ENCODE assay signal across 17 cellular contexts in genomic region chr1:59156031-59156430, GRCh38.
DNase-seq lines count a peak whose midpoint lies in the region; ATAC-seq, FAIRE-seq and TF ChIP-seq lines count a peak whose summit lies in the region.
"Had no signal": no experiment of that assay in that cellular context is flagged by ENCODE, and none has a peak within 500 bp of the region (broad histone marks: within the 10 kb centered on the region; RNA-seq: fewer than 3 reads in every experiment).

No MANE protein-coding gene starts in this region.

- H2BK5ac ChIP-seq in neuronal stem cell (ENCODE audit: low read length): no peak overlapping the region

- no peak overlapping the region for H2BK15ac ChIP-seq in neuronal stem cell (ENCODE audit: low read length)

- intact Hi-C loops in endothelial cell of umbilical vein (cut with micrococcal nuclease) (loop anchor here (10.0 kb wide), 2 partner anchors 269 to 329 kb away; no protein-coding TSS in a partner anchor), vagina (cut with DNase I) (no loop called here), cardiac septum (cut with DNase I) (no loop called here)

- H3K36me3 Mint-ChIP-seq in activated CD4-positive, alpha-beta T cell treated with anti-CD3 and anti-CD28 coated beads, Interleukin-2, amount 10 ng/mL, durations not matched to agents 7 days and 5 days (ENCODE audit: low read depth): no peaks in the 10 kb centered on the region
- no peaks in the 10 kb centered on the region for H3K36me3 Mint-ChIP-seq in activated T-helper 17 cell treated with anti-CD3 and anti-CD28 coated beads, Interleukin-2, amount 50 U/mL, for 72 hours (ENCODE audit: low read depth)
- H3K36me3 Mint-ChIP-seq: activated naive CD4-positive, alpha-beta T cell treated with anti-CD3 and anti-CD28 coated beads, Interleukin-2, amount 50 U/mL, for 24 hours had no signal

- no peak overlapping the region for H3K27ac ChIP-seq in endothelial cell of umbilical vein (ENCODE audit: insufficient read depth, low read depth, low read length)
- H3K27ac ChIP-seq in neuronal stem cell (replicated peaks; ENCODE audit: low read length): no peak overlapping the region
- H3K27ac ChIP-seq in vagina: peak overlapping the region; percentile 9
- H3K27ac ChIP-seq: 22Rv1, thyroid gland had no signal

- dilution Hi-C loops in endothelial cell of umbilical vein (cut with MboI; ENCODE audit: extremely low pct_ligation_motif_present, low sequenced_read_pairs): no loop called here

- CTCF ChIA-PET in endothelial cell of umbilical vein (lab: Charles Lee): interaction anchor here (1.4 to 1.8 kb wide), 2 partner anchors 13 to 543 kb away, joined by 3 to 8 read pairs; no protein-coding TSS in a partner anchor
- CTCF ChIA-PET in activated CD4-positive, alpha-beta T cell treated with anti-CD3 and anti-CD28 coated beads, Interleukin-2, amount 10 ng/mL, durations not matched to agents 7 days and 5 days (lab: Charles Lee): interaction anchor here (2.4 kb wide), 1 partner anchor 8 kb away, joined by 8 read pairs; no protein-coding TSS in a partner anchor

- POLR2A ChIA-PET in endothelial cell of umbilical vein (lab: Charles Lee): no interaction called here
- POLR2A ChIA-PET in activated CD4-positive, alpha-beta T cell treated with anti-CD3 and anti-CD28 coated beads, Interleukin-2, amount 10 ng/mL, durations not matched to agents 7 days and 5 days (lab: Charles Lee): no interaction called here

- H3K27me3 Mint-ChIP-seq in activated CD4-positive, alpha-beta T cell treated with anti-CD3 and anti-CD28 coated beads, Interleukin-2, amount 10 ng/mL, durations not matched to agents 7 days and 5 days: peaks cover 2% of the 10 kb centered on the region
- H3K27me3 Mint-ChIP-seq in activated T-helper 17 cell treated with anti-CD3 and anti-CD28 coated beads, Interleukin-2, amount 50 U/mL, for 72 hours: peaks cover 4% of the 10 kb centered on the region
- H3K27me3 Mint-ChIP-seq: activated naive CD4-positive, alpha-beta T cell treated with anti-CD3 and anti-CD28 coated beads, Interleukin-2, amount 50 U/mL, for 24 hours; T-helper 17 cell had no signal

- H3K9ac ChIP-seq in endothelial cell of umbilical vein (replicated peaks; ENCODE audit: extremely low read depth, insufficient read depth, low read length): no peak overlapping the region
- H3K9ac ChIP-seq in neuronal stem cell (ENCODE audit: low read depth, low read length, poor library complexity): no peak overlapping the region

- BruUV-seq in endothelial cell of umbilical vein (replicated peaks; lab: Mats Ljungman, UMichigan): no TSS peak

- H3K9me3 Mint-ChIP-seq in activated CD4-positive, alpha-beta T cell treated with anti-CD3 and anti-CD28 coated beads, Interleukin-2, amount 10 ng/mL, durations not matched to agents 7 days and 5 days: peaks cover 12% of the 10 kb centered on the region
- peaks cover 9% of the 10 kb centered on the region for H3K9me3 Mint-ChIP-seq in activated T-helper 17 cell treated with anti-CD3 and anti-CD28 coated beads, Interleukin-2, amount 50 U/mL, for 72 hours

- H3K79me2 ChIP-seq in endothelial cell of umbilical vein (ENCODE audit: control insufficient read depth, insufficient read depth, low read length): no peaks in the 10 kb centered on the region

- no peak for FAIRE-seq in endothelial cell of umbilical vein (lab: Jason Lieb, UNC)

- no peak overlapping the region for H3K18ac ChIP-seq in neuronal stem cell (ENCODE audit: low read length)

- DNase-seq in DMS 273 (lab: John Stamatoyannopoulos, UW; ENCODE audit: unreplicated experiment): peak; percentile 34
- DNase-seq in DMS 273 treated with DMSO at 0.1 percent for 48 hours (lab: John Stamatoyannopoulos, UW): no peak
- DNase-seq in endothelial cell of umbilical vein (ENCODE audit: low read depth, low spot score): no peak
- no peak for DNase-seq in neuronal stem cell (ENCODE audit: low spot score)
- no peak for DNase-seq in vagina (ENCODE audit: extremely low spot score in 2 of 2)
- DNase-seq in activated CD4-positive, alpha-beta T cell treated with anti-CD3 and anti-CD28 coated beads, Interleukin-2, amount 10 ng/mL, durations not matched to agents 7 days and 5 days: no peak
- no peak for DNase-seq in cardiac septum (ENCODE audit: low spot score)
- DNase-seq: activated CD4-positive, alpha-beta T cell treated with anti-CD3 and anti-CD28 coated beads for 48 hours; aorta; naive thymus-derived CD4-positive, alpha-beta T cell; NCI-H1105 treated with DMSO at 0.1 percent for 48 hours; posterior cingulate gyrus; T-helper 17 cell; thyroid gland had no signal

- H3K27ac Mint-ChIP-seq in activated CD4-positive, alpha-beta T cell treated with anti-CD3 and anti-CD28 coated beads, Interleukin-2, amount 10 ng/mL, durations not matched to agents 7 days and 5 days: no peak overlapping the region
- no peak overlapping the region for H3K27ac Mint-ChIP-seq in activated T-helper 17 cell treated with anti-CD3 and anti-CD28 coated beads, Interleukin-2, amount 50 U/mL, for 72 hours
- H3K27ac Mint-ChIP-seq: activated naive CD4-positive, alpha-beta T cell treated with anti-CD3 and anti-CD28 coated beads, Interleukin-2, amount 50 U/mL, for 24 hours; naive thymus-derived CD4-positive, alpha-beta T cell; T-helper 17 cell had no signal

- no CpG with 5 or more reads among the region's 3 CpGs for WGBS in neuronal stem cell (ENCODE audit: extremely low coverage in 2 of 2, insufficient read length in 2 of 2, insufficient replicate concordance in 1 of 2), 2 donors

- H3K4me1 ChIP-seq in endothelial cell of umbilical vein (ENCODE audit: control insufficient read depth, extremely low read depth, insufficient read depth, low read length) (peaks cover 21% of the 10 kb centered on the region), neuronal stem cell (ENCODE audit: control insufficient read depth in 2 of 2, insufficient read depth in 1 of 2, low read depth in 1 of 2, low read length in 2 of 2) (peaks cover 5 to 22% of the 10 kb centered on the region in 2 donors), vagina (peaks cover 8% of the 10 kb centered on the region)

- H3K4ac ChIP-seq in neuronal stem cell (ENCODE audit: low read length): no peak overlapping the region

- peaks cover 2% of the 10 kb centered on the region for H3K9me3 ChIP-seq in endothelial cell of umbilical vein (replicated peaks; ENCODE audit: control insufficient read depth, insufficient read depth, low read length)
- peaks cover 0 to 11% of the 10 kb centered on the region in 2 donors for H3K9me3 ChIP-seq in neuronal stem cell (replicated peaks in 1 of 2; ENCODE audit: control insufficient read depth in 2 of 2, insufficient read depth in 1 of 2, low read depth in 1 of 2, low read length in 2 of 2)
- H3K9me3 ChIP-seq in vagina: no peaks in the 10 kb centered on the region
- H3K9me3 ChIP-seq: thyroid gland had no signal

- H2BK12ac ChIP-seq in neuronal stem cell (ENCODE audit: low read length): no peak overlapping the region

- H3K4me3 Mint-ChIP-seq in activated CD4-positive, alpha-beta T cell treated with anti-CD3 and anti-CD28 coated beads, Interleukin-2, amount 10 ng/mL, durations not matched to agents 7 days and 5 days: no peak overlapping the region
- no peak overlapping the region for H3K4me3 Mint-ChIP-seq in activated T-helper 17 cell treated with anti-CD3 and anti-CD28 coated beads, Interleukin-2, amount 50 U/mL, for 72 hours
- H3K4me3 Mint-ChIP-seq: activated naive CD4-positive, alpha-beta T cell treated with anti-CD3 and anti-CD28 coated beads, Interleukin-2, amount 50 U/mL, for 24 hours; naive thymus-derived CD4-positive, alpha-beta T cell; T-helper 17 cell had no signal

- no peaks in the 10 kb centered on the region for H4K20me1 ChIP-seq in endothelial cell of umbilical vein (replicated peaks; ENCODE audit: control insufficient read depth, extremely low read depth, insufficient read depth, low read length)

- H3K23ac ChIP-seq in neuronal stem cell (ENCODE audit: low read depth, low read length, poor library complexity): no peak overlapping the region

- no peak overlapping the region for H2BK120ac ChIP-seq in neuronal stem cell (ENCODE audit: low read depth, low read length)

- no peak overlapping the region for H3K14ac ChIP-seq in neuronal stem cell (ENCODE audit: low read length)

- peaks cover 5% of the 10 kb centered on the region for H3K4me1 Mint-ChIP-seq in activated CD4-positive, alpha-beta T cell treated with anti-CD3 and anti-CD28 coated beads, Interleukin-2, amount 10 ng/mL, durations not matched to agents 7 days and 5 days
- no peaks in the 10 kb centered on the region for H3K4me1 Mint-ChIP-seq in activated T-helper 17 cell treated with anti-CD3 and anti-CD28 coated beads, Interleukin-2, amount 50 U/mL, for 72 hours
- H3K4me1 Mint-ChIP-seq: activated naive CD4-positive, alpha-beta T cell treated with anti-CD3 and anti-CD28 coated beads, Interleukin-2, amount 50 U/mL, for 24 hours had no signal

- H2AK5ac ChIP-seq in neuronal stem cell (ENCODE audit: low read depth, low read length): no peak overlapping the region

- H4K8ac ChIP-seq in neuronal stem cell (ENCODE audit: low read depth, low read length): no peak overlapping the region

- no peaks in the 10 kb centered on the region for H3K27me3 ChIP-seq in endothelial cell of umbilical vein (ENCODE audit: control insufficient read depth in 2 of 2, insufficient read depth in 2 of 2, low read length in 2 of 2)
- no peaks in the 10 kb centered on the region for H3K27me3 ChIP-seq in neuronal stem cell (ENCODE audit: control insufficient read depth in 3 of 3, insufficient read depth in 3 of 3, low read depth in 1 of 3, low read length in 3 of 3)
- no peaks in the 10 kb centered on the region for H3K27me3 ChIP-seq in vagina
- H3K27me3 ChIP-seq: thyroid gland had no signal

- no peaks in the 10 kb centered on the region for H3K79me1 ChIP-seq in neuronal stem cell (ENCODE audit: low read depth, low read length)

- no peak overlapping the region for H4K91ac ChIP-seq in neuronal stem cell (ENCODE audit: low read depth, low read length, poor library complexity)

- H2AFZ ChIP-seq in endothelial cell of umbilical vein (ENCODE audit: low read depth, low read length): peak overlapping the region; percentile 36
- peak overlapping the region; percentile 73 for H2AFZ ChIP-seq in neuronal stem cell (ENCODE audit: low read length)

- H3K9me1 ChIP-seq in endothelial cell of umbilical vein (replicated peaks; ENCODE audit: control insufficient read depth, extremely low read depth, insufficient read depth, low read length): no peaks in the 10 kb centered on the region

- TF ChIP-seq CTCF in endothelial cell of umbilical vein (IDR thresholded peaks at IDR 0.05; ENCODE audit: extremely low read depth in 1 of 2, insufficient read depth in 1 of 2, low read depth in 1 of 2, low read length in 2 of 2): no peak
- no peak for TF ChIP-seq CTCF in vagina (IDR thresholded peaks at IDR 0.05)

- ATAC-seq in activated T-helper 17 cell treated with anti-CD3 and anti-CD28 coated beads, Interleukin-2, amount 50 U/mL, for 72 hours (replicated peaks): no peak
- ATAC-seq: naive thymus-derived CD4-positive, alpha-beta T cell; T-helper 17 cell had no signal

- H3K4me2 ChIP-seq in endothelial cell of umbilical vein (ENCODE audit: insufficient read depth, low read length) (no peak overlapping the region), neuronal stem cell (ENCODE audit: insufficient read depth, low read length, poor library complexity, severe bottlenecking) (no peak overlapping the region)

- H3K36me3 ChIP-seq in endothelial cell of umbilical vein (ENCODE audit: control insufficient read depth in 2 of 2, extremely low read depth in 1 of 2, insufficient read depth in 2 of 2, low read length in 2 of 2): no peaks in the 10 kb centered on the region
- H3K36me3 ChIP-seq in neuronal stem cell (replicated peaks in 1 of 2; ENCODE audit: control insufficient read depth in 2 of 2, insufficient read depth in 2 of 2, low read length in 2 of 2): no peaks in the 10 kb centered on the region
- no peaks in the 10 kb centered on the region for H3K36me3 ChIP-seq in vagina
- H3K36me3 ChIP-seq: thyroid gland had no signal

- TF ChIP-seq POLR2A in endothelial cell of umbilical vein (IDR thresholded peaks at IDR 0.05; ENCODE audit: low read depth, low read length) (no peak), vagina (IDR thresholded peaks at IDR 0.05) (no peak)

- H3K4me3 ChIP-seq in endothelial cell of umbilical vein (replicated peaks in 1 of 3; ENCODE audit: insufficient read depth in 1 of 3, low read depth in 1 of 3, low read length in 3 of 3) (no peak overlapping the region), neuronal stem cell (ENCODE audit: low read length in 2 of 2) (no peak overlapping the region), vagina (no peak overlapping the region)
- H3K4me3 ChIP-seq: thyroid gland had no signal
